In genomic region chr1:113905435-113905861, GRCh38 we compare ENCODE assay signal across 8 cellular contexts. TPM values are rescaled to one million over a fixed set of nuclear protein-coding genes. Genes with fewer than 3 reads are reported as not detected.
DNase-seq lines count a peak whose midpoint lies in the region; ATAC-seq, FAIRE-seq and TF ChIP-seq lines count a peak whose summit lies in the region.

No MANE protein-coding gene starts in this region.

- H3K4me1 Mint-ChIP-seq in stimulated activated memory B cell treated with anti-CD40 and anti-IgM and Interleukin-4, amounts not matched to agents 10 μg/mL and 1 μg/mL and 100 μg/mL, for 72 hours: peaks cover 36% of the 10 kb centered on the region

- peak; percentile 51 for DNase-seq in D341Med (ENCODE audit: low spot score)
- DNase-seq in NAMALWA (ENCODE audit: low spot score): peak; percentile 59
- DNase-seq in keratinocyte (ENCODE audit: low read depth, low spot score): no peak
- no peak for DNase-seq in T1000 (lab: John Stamatoyannopoulos, UW)
- DNase-seq in COLO829 (ENCODE audit: low spot score): no peak

- FAIRE-seq in keratinocyte (lab: Jason Lieb, UNC): no peak

- H3K4me3 ChIP-seq in keratinocyte (ENCODE audit: control insufficient read depth in 2 of 3, extremely low read depth in 1 of 3, insufficient read depth in 2 of 3, low read depth in 1 of 3, low read length in 3 of 3): peak overlapping the region; percentile 67 to 98 (median 86)

- peak overlapping the region; percentile 95 for H3K4me2 ChIP-seq in keratinocyte (ENCODE audit: control insufficient read depth, extremely low read depth, insufficient read depth, low read depth, low read length)

- H4K20me1 ChIP-seq in keratinocyte (ENCODE audit: control insufficient read depth, extremely low read depth, insufficient read depth, low read length): no peaks in the 10 kb centered on the region

- no peaks in the 10 kb centered on the region for H3K9me1 ChIP-seq in keratinocyte (ENCODE audit: control insufficient read depth, extremely low read depth, insufficient read depth, low read length)

- peak overlapping the region; percentile 98 for H2AFZ ChIP-seq in keratinocyte (ENCODE audit: control insufficient read depth, low read length)

- H3K27ac ChIP-seq in angular gyrus (ENCODE audit: low read depth, low read length) (peak overlapping the region; percentile 65), keratinocyte (ENCODE audit: control insufficient read depth, insufficient read depth, low read length) (peak overlapping the region; percentile 76)

- H3K27me3 ChIP-seq in keratinocyte (ENCODE audit: control insufficient read depth, extremely low read depth, insufficient read depth, low read length): no peaks in the 10 kb centered on the region

- peaks cover 14% of the 10 kb centered on the region for H3K4me1 ChIP-seq in keratinocyte (ENCODE audit: control insufficient read depth, extremely low read depth, insufficient read depth, low read length)

- H3K36me3 ChIP-seq in keratinocyte (ENCODE audit: control insufficient read depth in 2 of 2, extremely low read depth in 1 of 2, insufficient read depth in 2 of 2, low read length in 2 of 2): peaks cover 3 to 15% of the 10 kb centered on the region in 2 experiments

- H3K36me3 Mint-ChIP-seq in stimulated activated memory B cell treated with anti-CD40 and anti-IgM and Interleukin-4, amounts not matched to agents 10 μg/mL and 1 μg/mL and 100 μg/mL, for 72 hours: peaks cover 42% of the 10 kb centered on the region

- dilution Hi-C loops in keratinocyte (cut with MboI; ENCODE audit: extremely low pct_ligation_motif_present, low sequenced_read_pairs): no loop called here

- peak overlapping the region; percentile 80 for H3K4me3 Mint-ChIP-seq in stimulated activated memory B cell treated with anti-CD40 and anti-IgM and Interleukin-4, amounts not matched to agents 10 μg/mL and 1 μg/mL and 100 μg/mL, for 72 hours

- peak; percentile 0 for ATAC-seq in GM21381 (IDR thresholded peaks at IDR 0.05; ENCODE audit: unreplicated experiment)
- peak; percentile 1 for ATAC-seq in stimulated activated memory B cell treated with anti-CD40 and anti-IgM and Interleukin-4, amounts not matched to agents 10 μg/mL and 1 μg/mL and 100 μg/mL, for 72 hours

- peak overlapping the region; percentile 82 for H3K27ac Mint-ChIP-seq in stimulated activated memory B cell treated with anti-CD40 and anti-IgM and Interleukin-4, amounts not matched to agents 10 μg/mL and 1 μg/mL and 100 μg/mL, for 72 hours

- H3K9me3 Mint-ChIP-seq in stimulated activated memory B cell treated with anti-CD40 and anti-IgM and Interleukin-4, amounts not matched to agents 10 μg/mL and 1 μg/mL and 100 μg/mL, for 72 hours: no peaks in the 10 kb centered on the region

- H3K9me3 ChIP-seq in keratinocyte (ENCODE audit: control insufficient read depth, low read depth, low read length): no peaks in the 10 kb centered on the region

- H3K79me2 ChIP-seq in keratinocyte (ENCODE audit: control insufficient read depth, insufficient read depth, low read length): peaks cover 16% of the 10 kb centered on the region

- peak overlapping the region; percentile 91 for H3K9ac ChIP-seq in keratinocyte (ENCODE audit: control insufficient read depth, extremely low read depth, insufficient read depth, low read length)

- no peak for TF ChIP-seq CTCF in keratinocyte (optimal IDR thresholded peaks at IDR 0.05 in 1 of 3, IDR thresholded peaks at IDR 0.05 in 1 of 3, conservative IDR thresholded peaks at IDR 0.05 in 1 of 3; ENCODE audit: extremely low read depth in 1 of 3, insufficient read depth in 2 of 3, low read length in 3 of 3)

- H3K27me3 Mint-ChIP-seq in stimulated activated memory B cell treated with anti-CD40 and anti-IgM and Interleukin-4, amounts not matched to agents 10 μg/mL and 1 μg/mL and 100 μg/mL, for 72 hours: no peaks in the 10 kb centered on the region

RNA-seq across cellular contexts. Expression of gene DCLRE1B, which starts 0.3 kb away (rescaled TPM):
- 4.8 to 6.4 TPM (median 5.4 TPM) in 3 replicates for polyA plus RNA-seq in keratinocyte
- polyA plus RNA-seq in keratinocyte (2011; ENCODE audit: low read depth): 0.70 TPM
- polyA plus RNA-seq in keratinocyte (2011; cell fraction: cytosol; rRNA removed): 4.8 and 4.9 TPM in 2 replicates
- 4.5 and 5.0 TPM in 2 replicates for polyA plus RNA-seq in keratinocyte (2011; cell fraction: nucleus; rRNA removed)
- polyA plus RNA-seq in keratinocyte (2012; ENCODE audit: low replicate concordance): 2.8 and 8.3 TPM in 2 replicates
- 5.8 to 11.7 TPM (median 6.4 TPM) in 3 replicates for polyA minus RNA-seq in keratinocyte
- 2.9 TPM for polyA minus RNA-seq in keratinocyte (2011; cell fraction: cytosol; rRNA and poly(A)+ RNA removed)
- 3.1 and 4.3 TPM in 2 replicates for polyA minus RNA-seq in keratinocyte (2011; cell fraction: nucleus; rRNA and poly(A)+ RNA removed)

RNA-seq across cellular contexts. Expression of gene AP4B1, which starts 0.8 kb away (rescaled TPM):
- polyA plus RNA-seq in keratinocyte: 11.6 to 16.9 TPM (median 16.5 TPM) in 3 replicates
- 11.1 TPM for polyA plus RNA-seq in keratinocyte (2011; ENCODE audit: low read depth)
- polyA plus RNA-seq in keratinocyte (2011; cell fraction: cytosol; rRNA removed): 6.6 and 9.4 TPM in 2 replicates
- polyA plus RNA-seq in keratinocyte (2011; cell fraction: nucleus; rRNA removed): 31.4 and 37.8 TPM in 2 replicates
- polyA plus RNA-seq in keratinocyte (2012; ENCODE audit: low replicate concordance): 6.0 and 11.6 TPM in 2 replicates
- polyA minus RNA-seq in keratinocyte: 8.7 to 20.2 TPM (median 15.6 TPM) in 3 replicates
- polyA minus RNA-seq in keratinocyte (2011; cell fraction: cytosol; rRNA and poly(A)+ RNA removed): 10.7 TPM
- 9.3 and 16.5 TPM in 2 replicates for polyA minus RNA-seq in keratinocyte (2011; cell fraction: nucleus; rRNA and poly(A)+ RNA removed)

RNA-seq across cellular contexts. Expression of gene BCL2L15, which starts 18.1 kb away (rescaled TPM):
- polyA plus RNA-seq in keratinocyte: 0.03 to 0.09 TPM (median 0.08 TPM) in 3 replicates
- not detected for polyA plus RNA-seq in keratinocyte (2011; ENCODE audit: low read depth)
- polyA plus RNA-seq in keratinocyte (2011; cell fraction: cytosol; rRNA removed): 0.02 and 0.03 TPM in 2 replicates
- 0.15 and 0.17 TPM in 2 replicates for polyA plus RNA-seq in keratinocyte (2011; cell fraction: nucleus; rRNA removed)
- polyA plus RNA-seq in keratinocyte (2012; ENCODE audit: low replicate concordance): 0.16 TPM in 1 of 2 replicates, not detected in the other
- polyA minus RNA-seq in keratinocyte: 0.07 to 0.83 TPM in 2 of 3 replicates, not detected in the other
- not detected for polyA minus RNA-seq in keratinocyte (2011; cell fraction: cytosol; rRNA and poly(A)+ RNA removed)
- polyA minus RNA-seq in keratinocyte (2011; cell fraction: nucleus; rRNA and poly(A)+ RNA removed): not detected in 2 replicates

RNA-seq across cellular contexts. Expression of gene HIPK1, which starts 23.7 kb away (rescaled TPM):
- 19.9 to 23.2 TPM (median 20.5 TPM) in 3 replicates for polyA plus RNA-seq in keratinocyte
- 8.8 TPM for polyA plus RNA-seq in keratinocyte (2011; ENCODE audit: low read depth)
- polyA plus RNA-seq in keratinocyte (2011; cell fraction: cytosol; rRNA removed): 11.5 and 18.7 TPM in 2 replicates
- 26.4 and 27.5 TPM in 2 replicates for polyA plus RNA-seq in keratinocyte (2011; cell fraction: nucleus; rRNA removed)
- polyA plus RNA-seq in keratinocyte (2012; ENCODE audit: low replicate concordance): 11.7 and 15.6 TPM in 2 replicates
- polyA minus RNA-seq in keratinocyte: 75.4 to 91.2 TPM (median 87.3 TPM) in 3 replicates
- 37.2 TPM for polyA minus RNA-seq in keratinocyte (2011; cell fraction: cytosol; rRNA and poly(A)+ RNA removed)
- polyA minus RNA-seq in keratinocyte (2011; cell fraction: nucleus; rRNA and poly(A)+ RNA removed): 40.8 and 62.8 TPM in 2 replicates

RNA-seq across cellular contexts. Expression of gene PTPN22, which starts 33.9 kb away (rescaled TPM):
- 0.07 to 0.39 TPM (median 0.23 TPM) in 3 replicates for polyA plus RNA-seq in keratinocyte
- polyA plus RNA-seq in keratinocyte (2011; ENCODE audit: low read depth): not detected
- polyA plus RNA-seq in keratinocyte (2011; cell fraction: cytosol; rRNA removed): 0.09 and 0.13 TPM in 2 replicates
- 0.20 and 0.27 TPM in 2 replicates for polyA plus RNA-seq in keratinocyte (2011; cell fraction: nucleus; rRNA removed)
- polyA plus RNA-seq in keratinocyte (2012; ENCODE audit: low replicate concordance): 0.17 TPM in 1 of 2 replicates, not detected in the other
- 0.26 to 0.43 TPM in 2 of 3 replicates, not detected in the other for polyA minus RNA-seq in keratinocyte
- polyA minus RNA-seq in keratinocyte (2011; cell fraction: cytosol; rRNA and poly(A)+ RNA removed): not detected
- polyA minus RNA-seq in keratinocyte (2011; cell fraction: nucleus; rRNA and poly(A)+ RNA removed): 0.63 TPM in 1 of 2 replicates, not detected in the other

Comparison
In these comparisons a context has a peak if more than half of its experiments do, and no peak if none do; other contexts are left out.
1. DNase-seq: peak in D341Med (single experiment) and NAMALWA (single experiment); none in keratinocyte (single experiment), T1000 (single experiment) and COLO829 (single experiment).